ENCODE assay signal across 29 cellular contexts in genomic region chr1:38547346-38547745, GRCh38.
"Had no signal": no experiment of that assay in that cellular context is flagged by ENCODE, and none has a peak within 500 bp of the region (broad histone marks: within the 10 kb centered on the region; RNA-seq: fewer than 3 reads in every experiment).

No MANE protein-coding gene starts in this region.

- H3K36me3 ChIP-seq: adrenal gland, colonic mucosa, gastrocnemius medialis had no signal

- H3K4me3 ChIP-seq: adrenal gland, body of pancreas, colonic mucosa, dorsolateral prefrontal cortex, gastrocnemius medialis had no signal

- H3K9me3 ChIP-seq: adrenal gland, body of pancreas, colonic mucosa, gastrocnemius medialis had no signal

- H3K27ac ChIP-seq: adrenal gland, body of pancreas, colonic mucosa, foreskin keratinocyte, gastrocnemius medialis had no signal

- H3K27me3 Mint-ChIP-seq: activated CD4-positive, alpha-beta memory T cell treated with anti-CD3 and anti-CD28 coated beads for 36 hours; activated naive CD4-positive, alpha-beta T cell treated with anti-CD3 and anti-CD28 coated beads, Interleukin-2, amount 50 U/mL, for 24 hours had no signal

- ATAC-seq: activated CD4-positive, alpha-beta T cell treated with anti-CD3 and anti-CD28 coated beads for 36 hours; activated CD8-positive, alpha-beta memory T cell treated with anti-CD3 and anti-CD28 coated beads, Interleukin-2, amount 10 ng/mL, durations not matched to agents 7 days and 5 days; activated CD8-positive, alpha-beta T cell treated with anti-CD3 and anti-CD28 coated beads, Interleukin-2, amount 10 ng/mL, durations not matched to agents 7 days and 5 days; activated naive CD8-positive, alpha-beta T cell treated with anti-CD3 and anti-CD28 coated beads, Interleukin-2, amount 50 U/mL, for 24 hours; body of pancreas; esophagus mucosa; foreskin keratinocyte; gastrocnemius medialis had no signal

- H3K27me3 ChIP-seq: body of pancreas, colonic mucosa had no signal

- H3K4me1 ChIP-seq: adrenal gland, body of pancreas, colonic mucosa, foreskin keratinocyte, gastrocnemius medialis had no signal

- H3K4me1 Mint-ChIP-seq: activated CD4-positive, alpha-beta T cell treated with anti-CD3 and anti-CD28 coated beads for 36 hours; activated CD4-positive, alpha-beta T cell treated with anti-CD3 and anti-CD28 coated beads, Interleukin-2, amount 10 ng/mL, durations not matched to agents 24 days and 14 days; activated naive CD4-positive, alpha-beta T cell treated with anti-CD3 and anti-CD28 coated beads, Interleukin-2, amount 50 U/mL, for 24 hours; activated naive CD8-positive, alpha-beta T cell treated with anti-CD3 and anti-CD28 coated beads for 36 hours; activated naive CD8-positive, alpha-beta T cell treated with anti-CD3 and anti-CD28 coated beads, Interleukin-2, amount 50 U/mL, for 24 hours had no signal

- H3K36me3 Mint-ChIP-seq: activated CD4-positive, alpha-beta memory T cell treated with anti-CD3 and anti-CD28 coated beads for 36 hours; activated CD8-positive, alpha-beta memory T cell treated with anti-CD3 and anti-CD28 coated beads, Interleukin-2, amount 10 ng/mL, durations not matched to agents 7 days and 5 days; activated naive CD4-positive, alpha-beta T cell treated with anti-CD3 and anti-CD28 coated beads, Interleukin-2, amount 50 U/mL, for 24 hours; activated naive CD8-positive, alpha-beta T cell treated with anti-CD3 and anti-CD28 coated beads for 36 hours had no signal

- H3K4me3 Mint-ChIP-seq: activated CD4-positive, alpha-beta memory T cell treated with anti-CD3 and anti-CD28 coated beads for 36 hours; activated CD4-positive, alpha-beta T cell treated with anti-CD3 and anti-CD28 coated beads for 36 hours; activated CD4-positive, alpha-beta T cell treated with anti-CD3 and anti-CD28 coated beads, Interleukin-2, amount 10 ng/mL, durations not matched to agents 24 days and 14 days; activated CD8-positive, alpha-beta memory T cell treated with anti-CD3 and anti-CD28 coated beads, Interleukin-2, amount 10 ng/mL, durations not matched to agents 7 days and 5 days; activated CD8-positive, alpha-beta T cell treated with anti-CD3 and anti-CD28 coated beads, Interleukin-2, amount 10 ng/mL, durations not matched to agents 7 days and 5 days; activated naive CD4-positive, alpha-beta T cell treated with anti-CD3 and anti-CD28 coated beads for 36 hours; activated naive CD4-positive, alpha-beta T cell treated with anti-CD3 and anti-CD28 coated beads, Interleukin-2, amount 50 U/mL, for 24 hours; activated naive CD8-positive, alpha-beta T cell treated with anti-CD3 and anti-CD28 coated beads for 36 hours; activated naive CD8-positive, alpha-beta T cell treated with anti-CD3 and anti-CD28 coated beads, Interleukin-2, amount 50 U/mL, for 24 hours; activated T-helper 1 cell treated with anti-CD3 and anti-CD28 coated beads, Interleukin-12 subunit alpha, Interleukin-12 subunit beta, Interleukin-2, Interleukin-4 antibody, amounts not matched to agents 30 ng/mL and 10 ng/mL and 1 ng/mL, durations not matched to agents 14 hours and 24 hours and 36 hours; endodermal cell had no signal

- H3K9me3 Mint-ChIP-seq: activated CD4-positive, alpha-beta T cell treated with anti-CD3 and anti-CD28 coated beads, Interleukin-2, amount 10 ng/mL, durations not matched to agents 24 days and 14 days; activated naive CD4-positive, alpha-beta T cell treated with anti-CD3 and anti-CD28 coated beads for 36 hours; activated naive CD4-positive, alpha-beta T cell treated with anti-CD3 and anti-CD28 coated beads, Interleukin-2, amount 50 U/mL, for 24 hours; activated naive CD8-positive, alpha-beta T cell treated with anti-CD3 and anti-CD28 coated beads, Interleukin-2, amount 50 U/mL, for 24 hours; activated T-helper 1 cell treated with anti-CD3 and anti-CD28 coated beads, Interleukin-12 subunit alpha, Interleukin-12 subunit beta, Interleukin-2, Interleukin-4 antibody, amounts not matched to agents 30 ng/mL and 10 ng/mL and 1 ng/mL, durations not matched to agents 14 hours and 24 hours and 36 hours; activated T-helper 2 cell treated with anti-CD3 and anti-CD28 coated beads, Interferon-gamma antibody, Interleukin-2, Interleukin-4, amounts not matched to agents 10 μg/mL and 5 μg/mL and 100 μg/mL, durations not matched to agents 14 hours and 24 hours and 36 hours; endodermal cell had no signal

- DNase-seq: activated CD4-positive, alpha-beta memory T cell treated with anti-CD3 and anti-CD28 coated beads for 36 hours; activated CD4-positive, alpha-beta T cell treated with anti-CD3 and anti-CD28 coated beads for 36 hours; activated CD4-positive, alpha-beta T cell treated with anti-CD3 and anti-CD28 coated beads, Interleukin-2, amount 10 ng/mL, durations not matched to agents 24 days and 14 days; activated CD4-positive, CD25-positive, alpha-beta regulatory T cell; activated CD4-positive, CD25-positive, alpha-beta regulatory T cell treated with anti-CD3 and anti-CD28 coated beads, Interleukin-2, amount 50 U/mL, for 72 hours; activated CD8-positive, alpha-beta memory T cell treated with anti-CD3 and anti-CD28 coated beads, Interleukin-2, amount 10 ng/mL, durations not matched to agents 7 days and 5 days; activated CD8-positive, alpha-beta memory T cell treated with anti-CD3 and anti-CD28 coated beads, Interleukin-2, amount 50 U/mL, for 4 hours; activated CD8-positive, alpha-beta T cell treated with anti-CD3 and anti-CD28 coated beads, Interleukin-2, amount 10 ng/mL, durations not matched to agents 7 days and 5 days; activated effector memory CD4-positive, alpha-beta T cell treated with anti-CD3 and anti-CD28 coated beads, Interleukin-2, amount 50 U/mL, for 16 hours; activated naive CD4-positive, alpha-beta T cell treated with anti-CD3 and anti-CD28 coated beads for 36 hours; activated naive CD8-positive, alpha-beta T cell treated with anti-CD3 and anti-CD28 coated beads for 36 hours; activated naive CD8-positive, alpha-beta T cell treated with anti-CD3 and anti-CD28 coated beads, Interleukin-2, amount 50 U/mL, for 24 hours; activated T-cell treated with anti-CD3 and anti-CD28 coated beads, Interleukin-2, amount 50 U/mL, for 1 hour; activated T-cell treated with anti-CD3 and anti-CD28 coated beads, Interleukin-2, amount 50 U/mL, for 48 hours; adrenal gland; aorta; body of pancreas; colonic mucosa; effector memory CD4-positive, alpha-beta T cell; endodermal cell; foreskin keratinocyte; gastrocnemius medialis; glutamatergic neuron; T-helper 2 cell had no signal

- H3K27ac Mint-ChIP-seq: activated CD4-positive, alpha-beta memory T cell treated with anti-CD3 and anti-CD28 coated beads for 36 hours; activated CD4-positive, alpha-beta T cell treated with anti-CD3 and anti-CD28 coated beads for 36 hours; activated CD4-positive, alpha-beta T cell treated with anti-CD3 and anti-CD28 coated beads, Interleukin-2, amount 10 ng/mL, durations not matched to agents 24 days and 14 days; activated CD8-positive, alpha-beta memory T cell treated with anti-CD3 and anti-CD28 coated beads, Interleukin-2, amount 10 ng/mL, durations not matched to agents 7 days and 5 days; activated CD8-positive, alpha-beta T cell treated with anti-CD3 and anti-CD28 coated beads, Interleukin-2, amount 10 ng/mL, durations not matched to agents 7 days and 5 days; activated naive CD4-positive, alpha-beta T cell treated with anti-CD3 and anti-CD28 coated beads for 36 hours; activated naive CD4-positive, alpha-beta T cell treated with anti-CD3 and anti-CD28 coated beads, Interleukin-2, amount 50 U/mL, for 24 hours; activated naive CD8-positive, alpha-beta T cell treated with anti-CD3 and anti-CD28 coated beads for 36 hours; activated naive CD8-positive, alpha-beta T cell treated with anti-CD3 and anti-CD28 coated beads, Interleukin-2, amount 50 U/mL, for 24 hours; activated T-helper 1 cell treated with anti-CD3 and anti-CD28 coated beads, Interleukin-12 subunit alpha, Interleukin-12 subunit beta, Interleukin-2, Interleukin-4 antibody, amounts not matched to agents 30 ng/mL and 10 ng/mL and 1 ng/mL, durations not matched to agents 14 hours and 24 hours and 36 hours; activated T-helper 2 cell treated with anti-CD3 and anti-CD28 coated beads, Interferon-gamma antibody, Interleukin-2, Interleukin-4, amounts not matched to agents 10 μg/mL and 5 μg/mL and 100 μg/mL, durations not matched to agents 14 hours and 24 hours and 36 hours; endodermal cell had no signal
